8 cellular contexts compared by ENCODE assay signal in the genomic region with DNA sequence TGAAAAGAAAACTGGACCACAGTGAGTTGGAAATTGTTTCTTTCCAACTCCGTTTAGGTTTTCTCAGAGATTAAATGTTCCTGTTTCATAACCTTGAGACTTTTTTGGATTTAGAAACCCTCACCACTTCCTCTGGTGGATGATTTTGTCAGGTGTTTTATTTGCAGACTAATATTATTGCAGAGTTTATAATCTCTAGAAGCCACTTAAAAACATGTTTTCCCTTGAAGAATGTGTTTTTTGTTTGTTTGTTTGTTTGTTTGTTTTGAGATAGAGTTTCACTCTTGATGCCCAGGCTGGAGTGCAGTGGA. TPM values are rescaled to one million over a fixed set of nuclear protein-coding genes. Genes with fewer than 3 reads are reported as not detected.
DNase-seq lines count a peak whose midpoint lies in the region; ATAC-seq, FAIRE-seq and TF ChIP-seq lines count a peak whose summit lies in the region.

No MANE protein-coding gene starts in this region.

- in situ Hi-C loops in astrocyte of the spinal cord (cut with HindIII; ENCODE audit: low sequenced_read_pairs): no loop called here

- H3K27ac ChIP-seq in right atrium auricular region (peak overlapping the region; percentile 33 to 64), mesodermal cell (ENCODE audit: low read depth, low read length, severe bottlenecking) (peak overlapping the region; percentile 66), vagina (peak overlapping the region; percentile 63)

- H3K9me3 ChIP-seq in right atrium auricular region: no peaks in the 10 kb centered on the region
- no peaks in the 10 kb centered on the region for H3K9me3 ChIP-seq in mesodermal cell (ENCODE audit: control insufficient read depth, low read length)
- no peaks in the 10 kb centered on the region for H3K9me3 ChIP-seq in vagina

- H3K27me3 ChIP-seq in right atrium auricular region (no peaks in the 10 kb centered on the region), vagina (no peaks in the 10 kb centered on the region)

- no peaks in the 10 kb centered on the region for H3K36me3 ChIP-seq in right atrium auricular region
- H3K36me3 ChIP-seq in mesodermal cell (ENCODE audit: control insufficient read depth, insufficient read depth, low read length): no peaks in the 10 kb centered on the region
- H3K36me3 ChIP-seq in vagina: no peaks in the 10 kb centered on the region

- intact Hi-C loops in left cardiac atrium (cut with DNase I) (no loop called here), vagina (cut with DNase I) (no loop called here)

- TF ChIP-seq CTCF in right atrium auricular region (IDR thresholded peaks at IDR 0.05) (no peak), astrocyte of the spinal cord (IDR thresholded peaks at IDR 0.05; ENCODE audit: low read depth, low read length) (no peak), vagina (IDR thresholded peaks at IDR 0.05) (no peak), D721Med (IDR thresholded peaks at IDR 0.05; ENCODE audit: insufficient read depth, missing control alignments) (no peak)

- H3K4me1 ChIP-seq in right atrium auricular region (peaks cover 0 to 15% of the 10 kb centered on the region in 2 donors), mesodermal cell (ENCODE audit: control insufficient read depth, insufficient read depth, low read length, poor library complexity, severe bottlenecking) (no peaks in the 10 kb centered on the region), vagina (peaks cover 21% of the 10 kb centered on the region)

- TF ChIP-seq POLR2A in vagina (IDR thresholded peaks at IDR 0.05) (no peak), GM12891 (IDR thresholded peaks at IDR 0.05; ENCODE audit: low read depth, low read length) (no peak)

- DNase-seq in right atrium auricular region (ENCODE audit: low spot score) (no peak), left cardiac atrium (no peak), astrocyte of the spinal cord (ENCODE audit: low read depth, low spot score) (no peak), vagina (ENCODE audit: extremely low spot score in 2 of 2) (no peak), NCI-H748 treated with DMSO at 0.1 percent for 48 hours (lab: John Stamatoyannopoulos, UW) (no peak), GM12891 (ENCODE audit: insufficient read length, low spot score) (no peak), D721Med (ENCODE audit: insufficient read length, low spot score) (no peak)

- no peak for ATAC-seq in left cardiac atrium

- H3K4me3 ChIP-seq in right atrium auricular region (peak overlapping the region; percentile 69 to 73), astrocyte of the spinal cord (ENCODE audit: low read depth, low read length) (peak overlapping the region; percentile 91), mesodermal cell (ENCODE audit: extremely low read depth, insufficient read depth, low read length, poor library complexity, severe bottlenecking) (peak overlapping the region; percentile 96), vagina (peak overlapping the region; percentile 53 to 74)

- FAIRE-seq in GM12891 (lab: Jason Lieb, UNC) (no peak), D721Med (lab: Jason Lieb, UNC) (no peak)

- WGBS in mesodermal cell (ENCODE audit: insufficient coverage in 2 of 2), 2 experiments: no CpG with 5 or more reads among the region's 1 CpG

TF ChIP-seq in GM12891, 5 proteins besides CTCF, POLR2A, EP300 and RAD21:
- TF ChIP-seq SPI1 (IDR thresholded peaks at IDR 0.05; ENCODE audit: low read depth, low read length) (no peak), POLR2AphosphoS5 (IDR thresholded peaks at IDR 0.05; ENCODE audit: low read depth, low read length) (no peak), TAF1 (IDR thresholded peaks at IDR 0.05; ENCODE audit: low read depth, low read length) (no peak), PAX5 (IDR thresholded peaks at IDR 0.05; ENCODE audit: insufficient read depth, low read length, severe bottlenecking) (no peak), POU2F2 (IDR thresholded peaks at IDR 0.05; ENCODE audit: low read depth, low read length) (no peak)

RNA-seq across cellular contexts. Expression of a gene that starts 0.5 kb away (rescaled TPM):
- total RNA-seq in right atrium auricular region (10 to 100 TPM; 30.9 to 36.0 TPM), left cardiac atrium (10 to 100 TPM; 41.0 to 44.8 TPM), vagina (29.2 TPM)
- polyA plus RNA-seq in mesodermal cell (2013, experiment 1 of 2): 52.3 TPM
- 49.8 TPM for polyA plus RNA-seq in mesodermal cell (2013, experiment 2 of 2)
- 16.2 TPM for polyA plus RNA-seq in GM12891 (2012; ENCODE audit: low read depth, missing spikeins)
